Comparison of ENCODE assay signal across 11 cellular contexts in genomic region chr5:132483661-132484385, GRCh38. TPM values are rescaled to one million over a fixed set of nuclear protein-coding genes. Genes with fewer than 3 reads are reported as not detected.
DNase-seq lines count a peak whose midpoint lies in the region; ATAC-seq and TF ChIP-seq lines count a peak whose summit lies in the region.
"Had no signal": no experiment of that assay in that cellular context is flagged by ENCODE, and none has a peak within 500 bp of the region (broad histone marks: within the 10 kb centered on the region; RNA-seq: fewer than 3 reads in every experiment).

No MANE protein-coding gene starts in this region.

- DNase-seq in T-helper 1 cell (no peak), endodermal cell (peak; percentile 25), stomach (peak; percentile 20), HPDE6-E6E7 (ENCODE audit: extremely low spot score) (no peak), H9 (no peak)
- peak; percentile 33 for DNase-seq in activated CD8-positive, alpha-beta memory T cell treated with anti-CD3 and anti-CD28 coated beads, Interleukin-2, amount 10 ng/mL, durations not matched to agents 7 days and 5 days
- DNase-seq: NCI-H446 had no signal

- H3K18ac ChIP-seq in H9 (ENCODE audit: insufficient read length, low read depth, low read length): no peak overlapping the region

- H2BK15ac ChIP-seq in H9 (ENCODE audit: low read depth, low read length): no peak overlapping the region

- no peak overlapping the region for H3K23ac ChIP-seq in H9 (ENCODE audit: insufficient read length, low read depth, low read length)

- no peak overlapping the region for H3T11ph ChIP-seq in H9 (ENCODE audit: low read length)

- no peak overlapping the region for H2BK20ac ChIP-seq in H9 (ENCODE audit: low read depth, low read length, poor library complexity, severe bottlenecking)

- no peak overlapping the region for H4K5ac ChIP-seq in H9 (ENCODE audit: insufficient read length, low read depth, low read length)

- H3K4ac ChIP-seq in H9 (ENCODE audit: low read depth, low read length): no peak overlapping the region

- H2BK120ac ChIP-seq in H9 (ENCODE audit: low read depth, low read length, poor library complexity, severe bottlenecking): no peak overlapping the region

- no peaks in the 10 kb centered on the region for H3K27me3 Mint-ChIP-seq in T-helper 1 cell treated with Interleukin-12 subunit alpha and Interleukin-12 subunit beta and Interleukin-4 antibody, amounts not matched to agents 30 μg/mL and 1 μg/mL, for 36 hours (ENCODE audit: low read depth)
- H3K27me3 Mint-ChIP-seq in activated CD8-positive, alpha-beta memory T cell treated with anti-CD3 and anti-CD28 coated beads, Interleukin-2, amount 10 ng/mL, durations not matched to agents 7 days and 5 days: no peaks in the 10 kb centered on the region
- H3K27me3 Mint-ChIP-seq in endodermal cell (ENCODE audit: insufficient read depth) (no peaks in the 10 kb centered on the region), H9 (ENCODE audit: low read depth) (no peaks in the 10 kb centered on the region)

- no peak overlapping the region for H2BK5ac ChIP-seq in H9 (ENCODE audit: insufficient read length, low read length)

- no peak overlapping the region for H4K8ac ChIP-seq in H9 (replicated peaks; ENCODE audit: insufficient read length, low read depth, low read length)

- no peak overlapping the region for H3K9ac ChIP-seq in endodermal cell (ENCODE audit: extremely low read depth, low read length, poor library complexity, severe bottlenecking)
- no peak overlapping the region for H3K9ac ChIP-seq in H9 (ENCODE audit: extremely low read depth, insufficient read length, low read length)

- H2AFZ ChIP-seq in H9 (ENCODE audit: low read length): no peak overlapping the region

- no peaks in the 10 kb centered on the region for H3K9me3 Mint-ChIP-seq in T-helper 1 cell treated with Interleukin-12 subunit alpha and Interleukin-12 subunit beta and Interleukin-4 antibody, amounts not matched to agents 30 μg/mL and 1 μg/mL, for 36 hours
- H3K9me3 Mint-ChIP-seq in activated CD8-positive, alpha-beta memory T cell treated with anti-CD3 and anti-CD28 coated beads, Interleukin-2, amount 10 ng/mL, durations not matched to agents 7 days and 5 days (ENCODE audit: low read depth): no peaks in the 10 kb centered on the region
- no peaks in the 10 kb centered on the region for H3K9me3 Mint-ChIP-seq in endodermal cell
- H3K9me3 Mint-ChIP-seq in H9: no peaks in the 10 kb centered on the region; a peak in 1 of 5 replicates

- no peaks in the 10 kb centered on the region for H3K23me2 ChIP-seq in H9 (ENCODE audit: insufficient read length, low read depth, low read length, poor library complexity, severe bottlenecking)

- peak overlapping the region; percentile 71 for H3K27ac Mint-ChIP-seq in T-helper 1 cell treated with Interleukin-12 subunit alpha and Interleukin-12 subunit beta and Interleukin-4 antibody, amounts not matched to agents 30 μg/mL and 1 μg/mL, for 36 hours
- H3K27ac Mint-ChIP-seq in activated CD8-positive, alpha-beta memory T cell treated with anti-CD3 and anti-CD28 coated beads, Interleukin-2, amount 10 ng/mL, durations not matched to agents 7 days and 5 days: peak overlapping the region; percentile 75
- H3K27ac Mint-ChIP-seq in endodermal cell: no peak overlapping the region
- peak overlapping the region in 1 of 3 experiments; percentile 14; a peak in 2 of 7 replicates for H3K27ac Mint-ChIP-seq in H9

- TF ChIP-seq EP300 in stomach (IDR thresholded peaks at IDR 0.05): no peak

- H2BK12ac ChIP-seq in H9 (ENCODE audit: insufficient read length, low read depth, low read length): no peak overlapping the region

- no peaks in the 10 kb centered on the region for H3K9me3 ChIP-seq in endodermal cell (ENCODE audit: control insufficient read depth, low read length)
- H3K9me3 ChIP-seq in stomach: no peaks in the 10 kb centered on the region
- H3K9me3 ChIP-seq in H9 (ENCODE audit: control insufficient read depth, low read depth, low read length): no peaks in the 10 kb centered on the region

- H2AK5ac ChIP-seq in H9 (ENCODE audit: insufficient read length, low read length): no peak overlapping the region

- intact Hi-C loops in stomach (cut with DNase I; ENCODE audit: low total_unique reads): no loop called here

- H3K36me3 ChIP-seq in endodermal cell (ENCODE audit: control insufficient read depth, insufficient read depth, low read length) (peaks cover 23% of the 10 kb centered on the region), stomach (peaks cover 55 to 83% (median 66%) of the 10 kb centered on the region in 4 donors)

- H3K4me1 ChIP-seq in endodermal cell (ENCODE audit: control insufficient read depth, insufficient read depth, low read length) (no peaks in the 10 kb centered on the region), stomach (peaks cover 30 to 75% (median 52%) of the 10 kb centered on the region in 4 donors), H9 (ENCODE audit: insufficient read depth, low read length) (no peaks in the 10 kb centered on the region)

- H3K36me3 Mint-ChIP-seq in T-helper 1 cell treated with Interleukin-12 subunit alpha and Interleukin-12 subunit beta and Interleukin-4 antibody, amounts not matched to agents 30 μg/mL and 1 μg/mL, for 36 hours (ENCODE audit: low read depth): peaks cover 70% of the 10 kb centered on the region
- H3K36me3 Mint-ChIP-seq in activated CD8-positive, alpha-beta memory T cell treated with anti-CD3 and anti-CD28 coated beads, Interleukin-2, amount 10 ng/mL, durations not matched to agents 7 days and 5 days: peaks cover 70% of the 10 kb centered on the region
- H3K36me3 Mint-ChIP-seq in endodermal cell (ENCODE audit: low read depth): peaks cover 27% of the 10 kb centered on the region
- peaks cover 17 to 37% (median 32%) of the 10 kb centered on the region in 3 experiments for H3K36me3 Mint-ChIP-seq in H9 (ENCODE audit: insufficient read depth in 1 of 3, low read depth in 3 of 3)

- H3K4me2 ChIP-seq in H9 (ENCODE audit: insufficient read depth, insufficient read length, low read length): no peak overlapping the region

- no peak for TF ChIP-seq CTCF in endodermal cell (conservative IDR thresholded peaks at IDR 0.05)
- no peak for TF ChIP-seq CTCF in stomach (IDR thresholded peaks at IDR 0.05)
- TF ChIP-seq CTCF in H9 (conservative IDR thresholded peaks at IDR 0.05): no peak

- H3K79me1 ChIP-seq in H9 (ENCODE audit: insufficient read depth, low read depth, low read length, poor library complexity, severe bottlenecking): no peaks in the 10 kb centered on the region

- no peak for ATAC-seq in activated CD8-positive, alpha-beta memory T cell treated with anti-CD3 and anti-CD28 coated beads, Interleukin-2, amount 10 ng/mL, durations not matched to agents 7 days and 5 days
- ATAC-seq in GM18868 (IDR thresholded peaks at IDR 0.05; ENCODE audit: unreplicated experiment): no peak

- CTCF ChIA-PET in activated CD8-positive, alpha-beta memory T cell treated with anti-CD3 and anti-CD28 coated beads, Interleukin-2, amount 10 ng/mL, durations not matched to agents 7 days and 5 days (lab: Charles Lee): interaction anchor here (1.3 to 9.2 kb wide), 4 partner anchors 11 to 63 kb away, joined by 3 to 57 read pairs (median 6); no protein-coding TSS in a partner anchor

- H3K27ac ChIP-seq in endodermal cell (ENCODE audit: low read depth, low read length) (no peak overlapping the region), stomach (peak overlapping the region in 3 of 5 donors; percentile 13 to 95 (median 48)), H9 (ENCODE audit: insufficient read length, low read depth, low read length) (no peak overlapping the region)
- H3K27ac ChIP-seq: 22Rv1 had no signal

- H3K4me3 ChIP-seq in endodermal cell (ENCODE audit: low read length): no peak overlapping the region
- peak overlapping the region in 1 of 4 donors; percentile 96 for H3K4me3 ChIP-seq in stomach

- H3K14ac ChIP-seq in H9 (ENCODE audit: insufficient read depth, low read length): no peak overlapping the region

- WGBS in endodermal cell (ENCODE audit: insufficient coverage in 1 of 2, insufficient read length in 1 of 2), 2 experiments: 92 to 100% methylated on average over 4 to 7 of the region's 7 CpGs
- WGBS in stomach, 5 donors: 77 to 92% (median 89%) methylated on average over 7 of the region's 7 CpGs
- WGBS in H9 (ENCODE audit: extremely low coverage, insufficient read length, low lambda C conversion rate): no CpG with 5 or more reads among the region's 7 CpGs

- H3K4me3 Mint-ChIP-seq in T-helper 1 cell treated with Interleukin-12 subunit alpha and Interleukin-12 subunit beta and Interleukin-4 antibody, amounts not matched to agents 30 μg/mL and 1 μg/mL, for 36 hours: peak overlapping the region; percentile 30
- H3K4me3 Mint-ChIP-seq in activated CD8-positive, alpha-beta memory T cell treated with anti-CD3 and anti-CD28 coated beads, Interleukin-2, amount 10 ng/mL, durations not matched to agents 7 days and 5 days: no peak overlapping the region
- H3K4me3 Mint-ChIP-seq in endodermal cell (no peak overlapping the region), H9 (no peak overlapping the region)

- no peak overlapping the region for H4K91ac ChIP-seq in H9 (ENCODE audit: insufficient read length, low read depth, low read length)

- no peaks in the 10 kb centered on the region for H4K20me1 ChIP-seq in H9 (ENCODE audit: control insufficient read depth, insufficient read depth, insufficient read length)

- H3K79me2 ChIP-seq in H9 (ENCODE audit: insufficient read depth, low read length): no peaks in the 10 kb centered on the region

- TF ChIP-seq POLR2A in stomach (IDR thresholded peaks at IDR 0.05): no peak

- H3K56ac ChIP-seq in H9 (ENCODE audit: insufficient read length, low read depth, low read length): no peak overlapping the region

- H3K27me3 ChIP-seq in endodermal cell (ENCODE audit: control insufficient read depth, insufficient read depth, low read length, poor library complexity, severe bottlenecking) (no peaks in the 10 kb centered on the region), stomach (no peaks in the 10 kb centered on the region), H9 (ENCODE audit: insufficient read depth, low read length) (no peaks in the 10 kb centered on the region)

- H3K4me1 Mint-ChIP-seq in T-helper 1 cell treated with Interleukin-12 subunit alpha and Interleukin-12 subunit beta and Interleukin-4 antibody, amounts not matched to agents 30 μg/mL and 1 μg/mL, for 36 hours (ENCODE audit: low read depth): peaks cover 58% of the 10 kb centered on the region
- H3K4me1 Mint-ChIP-seq in activated CD8-positive, alpha-beta memory T cell treated with anti-CD3 and anti-CD28 coated beads, Interleukin-2, amount 10 ng/mL, durations not matched to agents 7 days and 5 days: peaks cover 78% of the 10 kb centered on the region
- H3K4me1 Mint-ChIP-seq in endodermal cell (no peaks in the 10 kb centered on the region), H9 (no peaks in the 10 kb centered on the region)

RNA-seq across cellular contexts. Expression of gene IRF1, which starts 6.8 kb away (rescaled TPM):
- 100 to 1,000 TPM; 205 to 223 TPM for total RNA-seq in activated CD8-positive, alpha-beta memory T cell treated with anti-CD3 and anti-CD28 coated beads, Interleukin-2, amount 10 ng/mL, durations not matched to agents 7 days and 5 days
- total RNA-seq in endodermal cell (1 to 10 TPM; 5.6 to 7.3 TPM), stomach (100 to 1,000 TPM in 2 of 5 donors, 10 to 100 TPM in 3; 18.0 to 256 (median 91.5) TPM), H9 (2021) (7.2 and 8.7 TPM in 2 replicates)
- 2.2 TPM for polyA plus RNA-seq in endodermal cell (2013, experiment 1 of 2)
- 4.5 TPM for polyA plus RNA-seq in endodermal cell (2013, experiment 2 of 2)
- 10 to 100 TPM; 17.1 to 80.2 (median 49.1) TPM for polyA plus RNA-seq in stomach

RNA-seq across cellular contexts. Expression of gene IL5, which starts 59.5 kb away (rescaled TPM):
- total RNA-seq in activated CD8-positive, alpha-beta memory T cell treated with anti-CD3 and anti-CD28 coated beads, Interleukin-2, amount 10 ng/mL, durations not matched to agents 7 days and 5 days: 10 to 100 TPM in 1 of 2 experiments, under 1 TPM in 1; 0.35 to 20.0 TPM
- total RNA-seq in endodermal cell: not detected
- not detected for polyA plus RNA-seq in endodermal cell (2013, experiment 1 of 2)
- polyA plus RNA-seq in endodermal cell (2013, experiment 2 of 2): not detected
- total RNA-seq in stomach: not detected
- polyA plus RNA-seq in stomach: not detected
- total RNA-seq in H9 (2021): not detected in 2 replicates
- total RNA-seq: mononuclear cell had no signal

Comparison
In these comparisons a context has a peak if more than half of its experiments do, and no peak if none do; other contexts are left out.
1. DNase-seq: peak in activated CD8-positive, alpha-beta memory T cell treated with anti-CD3 and anti-CD28 coated beads, Interleukin-2, amount 10 ng/mL, durations not matched to agents 7 days and 5 days (single experiment), endodermal cell (single experiment) and stomach (single experiment); none in T-helper 1 cell (0 of 5), HPDE6-E6E7 (single experiment) and H9 (single experiment).
2. H3K27ac ChIP-seq: peak in stomach (3 of 5); none in endodermal cell (single experiment) and H9 (single experiment).